ENCODE assay signal across 25 cellular contexts in genomic region chr18:41948544-41949110, GRCh38. TPM values are rescaled to one million over a fixed set of nuclear protein-coding genes. Genes with fewer than 3 reads are reported as not detected.
DNase-seq lines count a peak whose midpoint lies in the region; ATAC-seq and TF ChIP-seq lines count a peak whose summit lies in the region.
"Had no signal": no experiment of that assay in that cellular context is flagged by ENCODE, and none has a peak within 500 bp of the region (broad histone marks: within the 10 kb centered on the region; RNA-seq: fewer than 3 reads in every experiment).

No MANE protein-coding gene starts in this region.

- peak overlapping the region; percentile 41 for H3K27ac Mint-ChIP-seq in activated T-cell treated with anti-CD3 and anti-CD28 coated beads, Interleukin-2, amount 50 U/mL, for 72 hours
- peak overlapping the region; percentile 73 for H3K27ac Mint-ChIP-seq in activated T-helper 1 cell treated with anti-CD3 and anti-CD28 coated beads, Interleukin-12 subunit alpha, Interleukin-12 subunit beta, Interleukin-2, Interleukin-4 antibody, amounts not matched to agents 30 ng/mL and 10 ng/mL and 1 ng/mL, durations not matched to agents 14 hours and 24 hours and 36 hours
- peak overlapping the region; percentile 79 for H3K27ac Mint-ChIP-seq in neural crest cell (ENCODE audit: unreplicated experiment)
- H3K27ac Mint-ChIP-seq: activated CD4-positive, alpha-beta T cell treated with anti-CD3 and anti-CD28 coated beads for 36 hours; H9; memory B cell had no signal

- no peak for DNase-seq in activated T-cell treated with anti-CD3 and anti-CD28 coated beads, Interleukin-2, amount 50 U/mL, for 72 hours
- no peak for DNase-seq in activated T-cell treated with anti-CD3 and anti-CD28 coated beads for 4 hours
- DNase-seq in OCI-M1 (lab: John Stamatoyannopoulos, UW): peak; percentile 9
- DNase-seq in activated T-helper 1 cell treated with anti-CD3 and anti-CD28 coated beads, Interleukin-12 subunit alpha, Interleukin-12 subunit beta, Interleukin-2, Interleukin-4 antibody, amounts not matched to agents 30 ng/mL and 10 ng/mL and 1 ng/mL, durations not matched to agents 14 hours and 24 hours and 36 hours (ENCODE audit: low spot score): no peak
- no peak for DNase-seq in neural crest cell (ENCODE audit: low read depth, low spot score)
- no peak for DNase-seq in NCI-H2081 (lab: John Stamatoyannopoulos, UW)
- DNase-seq: activated CD4-positive, alpha-beta T cell treated with anti-CD3 and anti-CD28 coated beads for 36 hours; activated CD8-positive, alpha-beta memory T cell treated with anti-CD3 and anti-CD28 coated beads, Interleukin-2, amount 50 U/mL, for 4 hours; activated effector memory CD4-positive, alpha-beta T cell treated with anti-CD3 and anti-CD28 coated beads, Interleukin-2, amount 50 U/mL, for 16 hours; body of pancreas; CD8-positive, alpha-beta memory T cell; EL; H9; NCI-H1092 treated with DMSO at 0.1 percent for 48 hours; NCI-H1694 treated with DMSO at 0.1 percent for 48 hours; NCI-H2171; NCI-H524 treated with DMSO at 0.1 percent for 48 hours; PC-9; right cardiac atrium; stimulated activated naive CD4-positive, alpha-beta T cell treated with Interleukin-2 at 50 U/mL for 16 hours; T-helper 9 cell had no signal

- H3K9me3 Mint-ChIP-seq in activated T-cell treated with anti-CD3 and anti-CD28 coated beads, Interleukin-2, amount 50 U/mL, for 72 hours: no peaks in the 10 kb centered on the region
- peaks cover 6% of the 10 kb centered on the region for H3K9me3 Mint-ChIP-seq in activated T-helper 1 cell treated with anti-CD3 and anti-CD28 coated beads, Interleukin-12 subunit alpha, Interleukin-12 subunit beta, Interleukin-2, Interleukin-4 antibody, amounts not matched to agents 30 ng/mL and 10 ng/mL and 1 ng/mL, durations not matched to agents 14 hours and 24 hours and 36 hours
- peaks cover 3% of the 10 kb centered on the region for H3K9me3 Mint-ChIP-seq in neural crest cell
- H3K9me3 Mint-ChIP-seq: CD8-positive, alpha-beta memory T cell; central memory CD8-positive, alpha-beta T cell; H9; memory B cell had no signal

- TF ChIP-seq CTCF in neural crest cell (conservative IDR thresholded peaks at IDR 0.05): no peak

- peaks cover 20% of the 10 kb centered on the region for H3K27me3 Mint-ChIP-seq in activated T-cell treated with anti-CD3 and anti-CD28 coated beads, Interleukin-2, amount 50 U/mL, for 72 hours (ENCODE audit: low read depth)
- H3K27me3 Mint-ChIP-seq in activated T-helper 1 cell treated with anti-CD3 and anti-CD28 coated beads, Interleukin-12 subunit alpha, Interleukin-12 subunit beta, Interleukin-2, Interleukin-4 antibody, amounts not matched to agents 30 ng/mL and 10 ng/mL and 1 ng/mL, durations not matched to agents 14 hours and 24 hours and 36 hours (ENCODE audit: insufficient read depth): peaks cover 10% of the 10 kb centered on the region
- H3K27me3 Mint-ChIP-seq in neural crest cell (ENCODE audit: low read depth): peaks cover 43% of the 10 kb centered on the region

- H3K4me3 Mint-ChIP-seq in activated T-cell treated with anti-CD3 and anti-CD28 coated beads, Interleukin-2, amount 50 U/mL, for 72 hours: peak overlapping the region; percentile 12 to 48
- peak overlapping the region; percentile 25 for H3K4me3 Mint-ChIP-seq in activated T-helper 1 cell treated with anti-CD3 and anti-CD28 coated beads, Interleukin-12 subunit alpha, Interleukin-12 subunit beta, Interleukin-2, Interleukin-4 antibody, amounts not matched to agents 30 ng/mL and 10 ng/mL and 1 ng/mL, durations not matched to agents 14 hours and 24 hours and 36 hours
- peak overlapping the region; percentile 18 for H3K4me3 Mint-ChIP-seq in neural crest cell
- H3K4me3 Mint-ChIP-seq: activated CD4-positive, alpha-beta T cell treated with anti-CD3 and anti-CD28 coated beads for 36 hours; central memory CD8-positive, alpha-beta T cell; H9; memory B cell had no signal

- H3K4me1 Mint-ChIP-seq in activated T-cell treated with anti-CD3 and anti-CD28 coated beads, Interleukin-2, amount 50 U/mL, for 72 hours (ENCODE audit: low read depth): peaks cover 28% of the 10 kb centered on the region
- peaks cover 30% of the 10 kb centered on the region for H3K4me1 Mint-ChIP-seq in activated T-helper 1 cell treated with anti-CD3 and anti-CD28 coated beads, Interleukin-12 subunit alpha, Interleukin-12 subunit beta, Interleukin-2, Interleukin-4 antibody, amounts not matched to agents 30 ng/mL and 10 ng/mL and 1 ng/mL, durations not matched to agents 14 hours and 24 hours and 36 hours (ENCODE audit: low read depth)
- peaks cover 7% of the 10 kb centered on the region for H3K4me1 Mint-ChIP-seq in neural crest cell
- H3K4me1 Mint-ChIP-seq: CD8-positive, alpha-beta memory T cell; central memory CD8-positive, alpha-beta T cell; memory B cell had no signal

- H3K36me3 Mint-ChIP-seq in activated T-cell treated with anti-CD3 and anti-CD28 coated beads, Interleukin-2, amount 50 U/mL, for 72 hours (ENCODE audit: insufficient read depth in 2 of 2): no peaks in the 10 kb centered on the region
- H3K36me3 Mint-ChIP-seq in activated T-helper 1 cell treated with anti-CD3 and anti-CD28 coated beads, Interleukin-12 subunit alpha, Interleukin-12 subunit beta, Interleukin-2, Interleukin-4 antibody, amounts not matched to agents 30 ng/mL and 10 ng/mL and 1 ng/mL, durations not matched to agents 14 hours and 24 hours and 36 hours (ENCODE audit: low read depth): no peaks in the 10 kb centered on the region
- no peaks in the 10 kb centered on the region for H3K36me3 Mint-ChIP-seq in neural crest cell (ENCODE audit: low read depth)
- H3K36me3 Mint-ChIP-seq: CD8-positive, alpha-beta memory T cell; memory B cell had no signal

- intact Hi-C loops in activated T-helper 1 cell treated with anti-CD3 and anti-CD28 coated beads, Interleukin-12 subunit alpha, Interleukin-12 subunit beta, Interleukin-2, Interleukin-4 antibody, amounts not matched to agents 30 ng/mL and 10 ng/mL and 1 ng/mL, durations not matched to agents 14 hours and 24 hours and 36 hours (cut with micrococcal nuclease): no loop called here

- ATAC-seq in activated T-cell treated with anti-CD3 and anti-CD28 coated beads, Interleukin-2, amount 50 U/mL, for 72 hours (replicated peaks in 1 of 2): peak in 1 of 2 donors; percentile 26
- no peak for ATAC-seq in GM21529 (IDR thresholded peaks at IDR 0.05; ENCODE audit: unreplicated experiment)
- ATAC-seq: activated CD4-positive, alpha-beta T cell treated with anti-CD3 and anti-CD28 coated beads for 36 hours; body of pancreas; left lobe of liver; right cardiac atrium had no signal

RNA-seq across cellular contexts. Expression of gene PIK3C3, which starts 6.4 kb away (rescaled TPM):
- total RNA-seq in activated T-cell treated with anti-CD3 and anti-CD28 coated beads, Interleukin-2, amount 50 U/mL, for 72 hours: 10 to 100 TPM; 52.0 to 55.9 TPM
- total RNA-seq in activated T-helper 1 cell treated with anti-CD3 and anti-CD28 coated beads, Interleukin-12 subunit alpha, Interleukin-12 subunit beta, Interleukin-2, Interleukin-4 antibody, amounts not matched to agents 30 ng/mL and 10 ng/mL and 1 ng/mL, durations not matched to agents 14 hours and 24 hours and 36 hours: 53.5 and 55.3 TPM in 2 replicates
- 38.0 and 41.5 TPM in 2 replicates for total RNA-seq in neural crest cell
